In genomic region chr18:76922107-76922506, GRCh38 we compare ENCODE assay signal across 8 cellular contexts.
DNase-seq lines count a peak whose midpoint lies in the region; ATAC-seq and TF ChIP-seq lines count a peak whose summit lies in the region.

No MANE protein-coding gene starts in this region.

- no peak overlapping the region for H3K4me3 ChIP-seq in lung

- DNase-seq in activated CD4-positive, CD25-positive, alpha-beta regulatory T cell treated with anti-CD3 and anti-CD28 coated beads, Interleukin-2, amount 50 U/mL, for 16 hours (ENCODE audit: low read depth, low spot score): peak; percentile 6
- no peak for DNase-seq in activated CD4-positive, CD25-positive, alpha-beta regulatory T cell treated with anti-CD3 and anti-CD28 coated beads, Interleukin-2, amount 50 U/mL, for 72 hours
- DNase-seq in NCI-H1092 (lab: John Stamatoyannopoulos, UW): peak; percentile 72
- DNase-seq in cerebellar cortex (ENCODE audit: low spot score): peak; percentile 32
- DNase-seq in lung (ENCODE audit: low spot score): peak; percentile 35

- H3K36me3 ChIP-seq in lung (ENCODE audit: control insufficient read depth in 2 of 2, insufficient read depth in 2 of 2, low read length in 2 of 2): peaks cover 21 to 29% of the 10 kb centered on the region in 2 donors

- peak; percentile 99 for ATAC-seq in HG02623 (IDR thresholded peaks at IDR 0.05; ENCODE audit: unreplicated experiment)
- ATAC-seq in lung (ENCODE audit: insufficient read depth, low FRiP score): no peak
- peak; percentile 99 for ATAC-seq in stimulated activated memory B cell treated with anti-CD40 and anti-IgM and Interleukin-4, amounts not matched to agents 10 μg/mL and 1 μg/mL and 100 μg/mL, for 72 hours

- no peaks in the 10 kb centered on the region for H3K27me3 Mint-ChIP-seq in stimulated activated memory B cell treated with anti-CD40 and anti-IgM and Interleukin-4, amounts not matched to agents 10 μg/mL and 1 μg/mL and 100 μg/mL, for 72 hours

- no peaks in the 10 kb centered on the region for H3K9me3 Mint-ChIP-seq in stimulated activated memory B cell treated with anti-CD40 and anti-IgM and Interleukin-4, amounts not matched to agents 10 μg/mL and 1 μg/mL and 100 μg/mL, for 72 hours

- H3K27me3 ChIP-seq in lung (ENCODE audit: control insufficient read depth, insufficient read depth): no peaks in the 10 kb centered on the region

- peak; percentile 91 for TF ChIP-seq CTCF in VCaP (conservative IDR thresholded peaks at IDR 0.05)
- TF ChIP-seq CTCF in lung (IDR thresholded peaks at IDR 0.05; ENCODE audit: control extremely low read depth, extremely low read depth): peak; percentile 41

- peak overlapping the region; percentile 44 for H3K27ac Mint-ChIP-seq in stimulated activated memory B cell treated with anti-CD40 and anti-IgM and Interleukin-4, amounts not matched to agents 10 μg/mL and 1 μg/mL and 100 μg/mL, for 72 hours

- WGBS in lung, 2 donors: 21 to 33% methylated on average over 10 of the region's 10 CpGs

- H3K4me1 Mint-ChIP-seq in stimulated activated memory B cell treated with anti-CD40 and anti-IgM and Interleukin-4, amounts not matched to agents 10 μg/mL and 1 μg/mL and 100 μg/mL, for 72 hours: peaks cover 26% of the 10 kb centered on the region

- H3K4me3 Mint-ChIP-seq in stimulated activated memory B cell treated with anti-CD40 and anti-IgM and Interleukin-4, amounts not matched to agents 10 μg/mL and 1 μg/mL and 100 μg/mL, for 72 hours: no peak overlapping the region

- H3K27ac ChIP-seq in VCaP (peak overlapping the region; percentile 54), lung (ENCODE audit: low read depth in 1 of 2, low read length in 1 of 2) (no peak overlapping the region)

- H3K4me1 ChIP-seq in lung (ENCODE audit: control insufficient read depth in 2 of 2, insufficient read depth in 2 of 2, low read length in 2 of 2): no peaks in the 10 kb centered on the region

- H3K9me3 ChIP-seq in lung (ENCODE audit: control insufficient read depth in 2 of 2, insufficient read depth in 1 of 2, low read length in 1 of 2): peaks cover 0 to 2% of the 10 kb centered on the region in 2 donors

- peaks cover 74% of the 10 kb centered on the region for H3K36me3 Mint-ChIP-seq in stimulated activated memory B cell treated with anti-CD40 and anti-IgM and Interleukin-4, amounts not matched to agents 10 μg/mL and 1 μg/mL and 100 μg/mL, for 72 hours
